In the genomic region with DNA sequence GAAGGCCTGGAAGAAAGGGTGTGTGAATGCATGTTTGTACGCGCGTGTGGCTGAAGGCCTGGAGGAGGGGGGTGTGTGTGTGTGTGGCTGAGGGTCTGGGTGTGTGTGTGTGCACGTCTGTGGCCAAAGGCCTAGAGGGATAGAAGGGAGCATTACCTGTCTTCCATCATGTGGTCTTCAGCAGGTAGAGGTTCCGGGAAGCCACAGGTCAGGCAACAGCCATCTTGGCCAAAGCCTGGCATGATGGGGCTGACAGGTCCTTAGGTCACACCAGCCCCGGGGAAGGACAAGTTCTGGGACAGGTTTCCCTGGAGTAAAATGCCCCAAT, we compare ENCODE assay signal across 2 cellular contexts.
TF ChIP-seq lines count a peak whose summit lies in the region.

No MANE protein-coding gene starts in this region.

TF ChIP-seq in WTC11, 78 proteins besides CTCF, POLR2A, EP300 and RAD21:
- TF ChIP-seq ESRRA (CRISPR knock-in tag; IDR thresholded peaks at IDR 0.05; ENCODE audit: borderline replicate concordance) = no peak
- no peak for TF ChIP-seq JUN (CRISPR knock-in tag; IDR thresholded peaks at IDR 0.05)
- TF ChIP-seq, protein P1, sequence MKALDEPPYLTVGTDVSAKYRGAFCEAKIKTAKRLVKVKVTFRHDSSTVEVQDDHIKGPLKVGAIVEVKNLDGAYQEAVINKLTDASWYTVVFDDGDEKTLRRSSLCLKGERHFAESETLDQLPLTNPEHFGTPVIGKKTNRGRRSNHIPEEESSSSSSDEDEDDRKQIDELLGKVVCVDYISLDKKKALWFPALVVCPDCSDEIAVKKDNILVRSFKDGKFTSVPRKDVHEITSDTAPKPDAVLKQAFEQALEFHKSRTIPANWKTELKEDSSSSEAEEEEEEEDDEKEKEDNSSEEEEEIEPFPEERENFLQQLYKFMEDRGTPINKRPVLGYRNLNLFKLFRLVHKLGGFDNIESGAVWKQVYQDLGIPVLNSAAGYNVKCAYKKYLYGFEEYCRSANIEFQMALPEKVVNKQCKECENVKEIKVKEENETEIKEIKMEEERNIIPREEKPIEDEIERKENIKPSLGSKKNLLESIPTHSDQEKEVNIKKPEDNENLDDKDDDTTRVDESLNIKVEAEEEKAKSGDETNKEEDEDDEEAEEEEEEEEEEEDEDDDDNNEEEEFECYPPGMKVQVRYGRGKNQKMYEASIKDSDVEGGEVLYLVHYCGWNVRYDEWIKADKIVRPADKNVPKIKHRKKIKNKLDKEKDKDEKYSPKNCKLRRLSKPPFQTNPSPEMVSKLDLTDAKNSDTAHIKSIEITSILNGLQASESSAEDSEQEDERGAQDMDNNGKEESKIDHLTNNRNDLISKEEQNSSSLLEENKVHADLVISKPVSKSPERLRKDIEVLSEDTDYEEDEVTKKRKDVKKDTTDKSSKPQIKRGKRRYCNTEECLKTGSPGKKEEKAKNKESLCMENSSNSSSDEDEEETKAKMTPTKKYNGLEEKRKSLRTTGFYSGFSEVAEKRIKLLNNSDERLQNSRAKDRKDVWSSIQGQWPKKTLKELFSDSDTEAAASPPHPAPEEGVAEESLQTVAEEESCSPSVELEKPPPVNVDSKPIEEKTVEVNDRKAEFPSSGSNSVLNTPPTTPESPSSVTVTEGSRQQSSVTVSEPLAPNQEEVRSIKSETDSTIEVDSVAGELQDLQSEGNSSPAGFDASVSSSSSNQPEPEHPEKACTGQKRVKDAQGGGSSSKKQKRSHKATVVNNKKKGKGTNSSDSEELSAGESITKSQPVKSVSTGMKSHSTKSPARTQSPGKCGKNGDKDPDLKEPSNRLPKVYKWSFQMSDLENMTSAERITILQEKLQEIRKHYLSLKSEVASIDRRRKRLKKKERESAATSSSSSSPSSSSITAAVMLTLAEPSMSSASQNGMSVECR (CRISPR knock-in tag; IDR thresholded peaks at IDR 0.05; ENCODE audit: borderline replicate concordance) = no peak
- no peak for TF ChIP-seq HMGA2 (CRISPR knock-in tag; IDR thresholded peaks at IDR 0.05)
- TF ChIP-seq, protein P2, sequence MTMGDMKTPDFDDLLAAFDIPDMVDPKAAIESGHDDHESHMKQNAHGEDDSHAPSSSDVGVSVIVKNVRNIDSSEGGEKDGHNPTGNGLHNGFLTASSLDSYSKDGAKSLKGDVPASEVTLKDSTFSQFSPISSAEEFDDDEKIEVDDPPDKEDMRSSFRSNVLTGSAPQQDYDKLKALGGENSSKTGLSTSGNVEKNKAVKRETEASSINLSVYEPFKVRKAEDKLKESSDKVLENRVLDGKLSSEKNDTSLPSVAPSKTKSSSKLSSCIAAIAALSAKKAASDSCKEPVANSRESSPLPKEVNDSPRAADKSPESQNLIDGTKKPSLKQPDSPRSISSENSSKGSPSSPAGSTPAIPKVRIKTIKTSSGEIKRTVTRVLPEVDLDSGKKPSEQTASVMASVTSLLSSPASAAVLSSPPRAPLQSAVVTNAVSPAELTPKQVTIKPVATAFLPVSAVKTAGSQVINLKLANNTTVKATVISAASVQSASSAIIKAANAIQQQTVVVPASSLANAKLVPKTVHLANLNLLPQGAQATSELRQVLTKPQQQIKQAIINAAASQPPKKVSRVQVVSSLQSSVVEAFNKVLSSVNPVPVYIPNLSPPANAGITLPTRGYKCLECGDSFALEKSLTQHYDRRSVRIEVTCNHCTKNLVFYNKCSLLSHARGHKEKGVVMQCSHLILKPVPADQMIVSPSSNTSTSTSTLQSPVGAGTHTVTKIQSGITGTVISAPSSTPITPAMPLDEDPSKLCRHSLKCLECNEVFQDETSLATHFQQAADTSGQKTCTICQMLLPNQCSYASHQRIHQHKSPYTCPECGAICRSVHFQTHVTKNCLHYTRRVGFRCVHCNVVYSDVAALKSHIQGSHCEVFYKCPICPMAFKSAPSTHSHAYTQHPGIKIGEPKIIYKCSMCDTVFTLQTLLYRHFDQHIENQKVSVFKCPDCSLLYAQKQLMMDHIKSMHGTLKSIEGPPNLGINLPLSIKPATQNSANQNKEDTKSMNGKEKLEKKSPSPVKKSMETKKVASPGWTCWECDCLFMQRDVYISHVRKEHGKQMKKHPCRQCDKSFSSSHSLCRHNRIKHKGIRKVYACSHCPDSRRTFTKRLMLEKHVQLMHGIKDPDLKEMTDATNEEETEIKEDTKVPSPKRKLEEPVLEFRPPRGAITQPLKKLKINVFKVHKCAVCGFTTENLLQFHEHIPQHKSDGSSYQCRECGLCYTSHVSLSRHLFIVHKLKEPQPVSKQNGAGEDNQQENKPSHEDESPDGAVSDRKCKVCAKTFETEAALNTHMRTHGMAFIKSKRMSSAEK (CRISPR knock-in tag; IDR thresholded peaks at IDR 0.05; ENCODE audit: borderline replicate concordance) = no peak
- no peak for TF ChIP-seq ZNF396 (CRISPR knock-in tag; IDR thresholded peaks at IDR 0.05; ENCODE audit: borderline replicate concordance)
- TF ChIP-seq, protein P3, sequence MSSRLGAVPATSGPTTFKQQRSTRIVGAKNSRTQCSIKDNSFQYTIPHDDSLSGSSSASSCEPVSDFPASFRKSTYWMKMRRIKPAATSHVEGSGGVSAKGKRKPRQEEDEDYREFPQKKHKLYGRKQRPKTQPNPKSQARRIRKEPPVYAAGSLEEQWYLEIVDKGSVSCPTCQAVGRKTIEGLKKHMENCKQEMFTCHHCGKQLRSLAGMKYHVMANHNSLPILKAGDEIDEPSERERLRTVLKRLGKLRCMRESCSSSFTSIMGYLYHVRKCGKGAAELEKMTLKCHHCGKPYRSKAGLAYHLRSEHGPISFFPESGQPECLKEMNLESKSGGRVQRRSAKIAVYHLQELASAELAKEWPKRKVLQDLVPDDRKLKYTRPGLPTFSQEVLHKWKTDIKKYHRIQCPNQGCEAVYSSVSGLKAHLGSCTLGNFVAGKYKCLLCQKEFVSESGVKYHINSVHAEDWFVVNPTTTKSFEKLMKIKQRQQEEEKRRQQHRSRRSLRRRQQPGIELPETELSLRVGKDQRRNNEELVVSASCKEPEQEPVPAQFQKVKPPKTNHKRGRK (CRISPR knock-in tag; IDR thresholded peaks at IDR 0.05; ENCODE audit: borderline replicate concordance) = no peak

TF ChIP-seq in HepG2, 621 proteins besides CTCF, POLR2A, EP300 and RAD21:
- 0 out of 2 replicates have a peak, but pooled peaks have one; percentile 33 for TF ChIP-seq HNRNPL (IDR thresholded peaks at IDR 0.05; ENCODE audit: low read depth, low read length)
- 0 out of 2 replicates have a peak, but pooled peaks have one; percentile 5 for TF ChIP-seq ZNF780A (CRISPR knock-in tag; IDR thresholded peaks at IDR 0.05)
- TF ChIP-seq ZSCAN21 (CRISPR knock-in tag; IDR thresholded peaks at IDR 0.05; ENCODE audit: borderline replicate concordance) = 0 out of 2 replicates have a peak, but pooled peaks have one; percentile 11
- 0 out of 2 replicates have a peak, but pooled peaks have one; percentile 33 for TF ChIP-seq ZBTB7A (CRISPR knock-in tag; IDR thresholded peaks at IDR 0.05)
- TF ChIP-seq, protein P4, sequence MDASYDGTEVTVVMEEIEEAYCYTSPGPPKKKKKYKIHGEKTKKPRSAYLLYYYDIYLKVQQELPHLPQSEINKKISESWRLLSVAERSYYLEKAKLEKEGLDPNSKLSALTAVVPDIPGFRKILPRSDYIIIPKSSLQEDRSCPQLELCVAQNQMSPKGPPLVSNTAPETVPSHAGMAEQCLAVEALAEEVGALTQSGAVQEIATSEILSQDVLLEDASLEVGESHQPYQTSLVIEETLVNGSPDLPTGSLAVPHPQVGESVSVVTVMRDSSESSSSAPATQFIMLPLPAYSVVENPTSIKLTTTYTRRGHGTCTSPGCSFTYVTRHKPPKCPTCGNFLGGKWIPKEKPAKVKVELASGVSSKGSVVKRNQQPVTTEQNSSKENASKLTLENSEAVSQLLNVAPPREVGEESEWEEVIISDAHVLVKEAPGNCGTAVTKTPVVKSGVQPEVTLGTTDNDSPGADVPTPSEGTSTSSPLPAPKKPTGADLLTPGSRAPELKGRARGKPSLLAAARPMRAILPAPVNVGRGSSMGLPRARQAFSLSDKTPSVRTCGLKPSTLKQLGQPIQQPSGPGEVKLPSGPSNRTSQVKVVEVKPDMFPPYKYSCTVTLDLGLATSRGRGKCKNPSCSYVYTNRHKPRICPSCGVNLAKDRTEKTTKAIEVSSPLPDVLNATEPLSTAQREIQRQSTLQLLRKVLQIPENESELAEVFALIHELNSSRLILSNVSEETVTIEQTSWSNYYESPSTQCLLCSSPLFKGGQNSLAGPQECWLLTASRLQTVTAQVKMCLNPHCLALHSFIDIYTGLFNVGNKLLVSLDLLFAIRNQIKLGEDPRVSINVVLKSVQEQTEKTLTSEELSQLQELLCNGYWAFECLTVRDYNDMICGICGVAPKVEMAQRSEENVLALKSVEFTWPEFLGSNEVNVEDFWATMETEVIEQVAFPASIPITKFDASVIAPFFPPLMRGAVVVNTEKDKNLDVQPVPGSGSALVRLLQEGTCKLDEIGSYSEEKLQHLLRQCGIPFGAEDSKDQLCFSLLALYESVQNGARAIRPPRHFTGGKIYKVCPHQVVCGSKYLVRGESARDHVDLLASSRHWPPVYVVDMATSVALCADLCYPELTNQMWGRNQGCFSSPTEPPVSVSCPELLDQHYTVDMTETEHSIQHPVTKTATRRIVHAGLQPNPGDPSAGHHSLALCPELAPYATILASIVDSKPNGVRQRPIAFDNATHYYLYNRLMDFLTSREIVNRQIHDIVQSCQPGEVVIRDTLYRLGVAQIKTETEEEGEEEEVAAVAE (CRISPR knock-in tag; IDR thresholded peaks at IDR 0.05; ENCODE audit: borderline replicate concordance) = no peak
- 0 out of 2 replicates have a peak, but pooled peaks have one; percentile 74 for TF ChIP-seq HOXA7 (CRISPR knock-in tag; IDR thresholded peaks at IDR 0.05)
- no peak for TF ChIP-seq CREB1 (IDR thresholded peaks at IDR 0.05)
- TF ChIP-seq CREB1 (CRISPR knock-in tag; IDR thresholded peaks at IDR 0.05) = no peak
- TF ChIP-seq, protein P5, sequence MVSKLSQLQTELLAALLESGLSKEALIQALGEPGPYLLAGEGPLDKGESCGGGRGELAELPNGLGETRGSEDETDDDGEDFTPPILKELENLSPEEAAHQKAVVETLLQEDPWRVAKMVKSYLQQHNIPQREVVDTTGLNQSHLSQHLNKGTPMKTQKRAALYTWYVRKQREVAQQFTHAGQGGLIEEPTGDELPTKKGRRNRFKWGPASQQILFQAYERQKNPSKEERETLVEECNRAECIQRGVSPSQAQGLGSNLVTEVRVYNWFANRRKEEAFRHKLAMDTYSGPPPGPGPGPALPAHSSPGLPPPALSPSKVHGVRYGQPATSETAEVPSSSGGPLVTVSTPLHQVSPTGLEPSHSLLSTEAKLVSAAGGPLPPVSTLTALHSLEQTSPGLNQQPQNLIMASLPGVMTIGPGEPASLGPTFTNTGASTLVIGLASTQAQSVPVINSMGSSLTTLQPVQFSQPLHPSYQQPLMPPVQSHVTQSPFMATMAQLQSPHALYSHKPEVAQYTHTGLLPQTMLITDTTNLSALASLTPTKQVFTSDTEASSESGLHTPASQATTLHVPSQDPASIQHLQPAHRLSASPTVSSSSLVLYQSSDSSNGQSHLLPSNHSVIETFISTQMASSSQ (IDR thresholded peaks at IDR 0.05; ENCODE audit: low read depth) = no peak
- TF ChIP-seq, protein P5 (CRISPR knock-in tag; IDR thresholded peaks at IDR 0.05; ENCODE audit: borderline replicate concordance) = 0 out of 2 replicates have a peak, but pooled peaks have one; percentile 18
- TF ChIP-seq POLR2G (IDR thresholded peaks at IDR 0.05; ENCODE audit: low read depth, low read length) = no peak
- peak; percentile 92 for TF ChIP-seq HNRNPLL (IDR thresholded peaks at IDR 0.05; ENCODE audit: low read depth, low read length, poor library complexity, severe bottlenecking)
- TF ChIP-seq ZC3H13 (CRISPR knock-in tag; IDR thresholded peaks at IDR 0.05) = peak; percentile 80
- TF ChIP-seq, protein P6, sequence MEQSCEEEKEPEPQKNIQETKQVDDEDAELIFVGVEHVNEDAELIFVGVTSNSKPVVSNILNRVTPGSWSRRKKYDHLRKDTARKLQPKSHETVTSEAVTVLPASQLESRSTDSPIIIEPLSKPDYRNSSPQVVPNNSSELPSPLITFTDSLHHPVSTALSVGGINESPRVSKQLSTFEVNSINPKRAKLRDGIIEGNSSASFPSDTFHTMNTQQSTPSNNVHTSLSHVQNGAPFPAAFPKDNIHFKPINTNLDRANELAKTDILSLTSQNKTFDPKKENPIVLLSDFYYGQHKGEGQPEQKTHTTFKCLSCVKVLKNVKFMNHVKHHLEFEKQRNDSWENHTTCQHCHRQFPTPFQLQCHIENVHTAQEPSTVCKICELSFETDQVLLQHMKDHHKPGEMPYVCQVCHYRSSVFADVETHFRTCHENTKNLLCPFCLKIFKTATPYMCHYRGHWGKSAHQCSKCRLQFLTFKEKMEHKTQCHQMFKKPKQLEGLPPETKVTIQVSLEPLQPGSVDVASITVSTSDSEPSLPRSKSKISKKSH (CRISPR knock-in tag; IDR thresholded peaks at IDR 0.05; ENCODE audit: borderline replicate concordance) = peak; percentile 62; the same call in 1 of the 2 replicates
- 0 out of 2 replicates have a peak, but pooled peaks have one; percentile 14 for TF ChIP-seq SAFB2 (CRISPR knock-in tag; IDR thresholded peaks at IDR 0.05; ENCODE audit: borderline replicate concordance, low read depth)
- TF ChIP-seq, protein P7, sequence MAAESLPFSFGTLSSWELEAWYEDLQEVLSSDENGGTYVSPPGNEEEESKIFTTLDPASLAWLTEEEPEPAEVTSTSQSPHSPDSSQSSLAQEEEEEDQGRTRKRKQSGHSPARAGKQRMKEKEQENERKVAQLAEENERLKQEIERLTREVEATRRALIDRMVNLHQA (CRISPR knock-in tag; IDR thresholded peaks at IDR 0.05) = no peak
- TF ChIP-seq, protein P8, sequence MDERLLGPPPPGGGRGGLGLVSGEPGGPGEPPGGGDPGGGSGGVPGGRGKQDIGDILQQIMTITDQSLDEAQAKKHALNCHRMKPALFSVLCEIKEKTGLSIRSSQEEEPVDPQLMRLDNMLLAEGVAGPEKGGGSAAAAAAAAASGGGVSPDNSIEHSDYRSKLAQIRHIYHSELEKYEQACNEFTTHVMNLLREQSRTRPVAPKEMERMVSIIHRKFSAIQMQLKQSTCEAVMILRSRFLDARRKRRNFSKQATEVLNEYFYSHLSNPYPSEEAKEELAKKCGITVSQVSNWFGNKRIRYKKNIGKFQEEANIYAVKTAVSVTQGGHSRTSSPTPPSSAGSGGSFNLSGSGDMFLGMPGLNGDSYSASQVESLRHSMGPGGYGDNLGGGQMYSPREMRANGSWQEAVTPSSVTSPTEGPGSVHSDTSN (CRISPR knock-in tag; IDR thresholded peaks at IDR 0.05) = 0 out of 2 replicates have a peak, but pooled peaks have one; percentile 18
- TF ChIP-seq RBM22 (optimal IDR thresholded peaks at IDR 0.05; ENCODE audit: low read length) = peak; percentile 5
- TF ChIP-seq, protein P9, sequence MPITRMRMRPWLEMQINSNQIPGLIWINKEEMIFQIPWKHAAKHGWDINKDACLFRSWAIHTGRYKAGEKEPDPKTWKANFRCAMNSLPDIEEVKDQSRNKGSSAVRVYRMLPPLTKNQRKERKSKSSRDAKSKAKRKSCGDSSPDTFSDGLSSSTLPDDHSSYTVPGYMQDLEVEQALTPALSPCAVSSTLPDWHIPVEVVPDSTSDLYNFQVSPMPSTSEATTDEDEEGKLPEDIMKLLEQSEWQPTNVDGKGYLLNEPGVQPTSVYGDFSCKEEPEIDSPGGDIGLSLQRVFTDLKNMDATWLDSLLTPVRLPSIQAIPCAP (CRISPR knock-in tag; IDR thresholded peaks at IDR 0.05; ENCODE audit: low read depth) = no peak
